Comparison of ENCODE assay signal across 21 cellular contexts in genomic region chr13:29808264-29808663, GRCh38.
"Had no signal": no experiment of that assay in that cellular context is flagged by ENCODE, and none has a peak within 500 bp of the region (broad histone marks: within the 10 kb centered on the region; RNA-seq: fewer than 3 reads in every experiment).

No MANE protein-coding gene starts in this region.

- H3K36me3 Mint-ChIP-seq: mesothelial cell of epicardium; naive B cell; natural killer cell; stimulated activated memory B cell treated with anti-CD40 and anti-IgM and Interleukin-4, amounts not matched to agents 10 μg/mL and 1 μg/mL and 100 μg/mL, for 72 hours had no signal

- H3K27me3 Mint-ChIP-seq: naive B cell; progenitor cell of endocrine pancreas; stimulated activated memory B cell treated with anti-CD40 and anti-IgM and Interleukin-4, amounts not matched to agents 10 μg/mL and 1 μg/mL and 100 μg/mL, for 72 hours had no signal

- H3K9me3 Mint-ChIP-seq: mesothelial cell of epicardium; naive B cell; natural killer cell; nephron progenitor cell; stimulated activated memory B cell treated with anti-CD40 and anti-IgM and Interleukin-4, amounts not matched to agents 10 μg/mL and 1 μg/mL and 100 μg/mL, for 72 hours had no signal

- ATAC-seq: natural killer cell; right lobe of liver; stimulated activated memory B cell treated with anti-CD40 and anti-IgM and Interleukin-4, amounts not matched to agents 10 μg/mL and 1 μg/mL and 100 μg/mL, for 72 hours; stimulated activated naive CD8-positive, alpha-beta T cell treated with anti-CD3 and anti-CD28 coated beads, Interleukin-15, Interleukin-2, amounts not matched to agents 100 U/mL and 50 U/mL, for 24 hours had no signal

- H3K4me3 Mint-ChIP-seq: mesothelial cell of epicardium; naive B cell; natural killer cell; nephron progenitor cell; stimulated activated memory B cell treated with anti-CD40 and anti-IgM and Interleukin-4, amounts not matched to agents 10 μg/mL and 1 μg/mL and 100 μg/mL, for 72 hours had no signal

- H3K27ac Mint-ChIP-seq: mesothelial cell of epicardium; natural killer cell; nephron progenitor cell; stimulated activated memory B cell treated with anti-CD40 and anti-IgM and Interleukin-4, amounts not matched to agents 10 μg/mL and 1 μg/mL and 100 μg/mL, for 72 hours had no signal

- DNase-seq: islet precursor cell; left ventricle myocardium inferior; mesendoderm; naive B cell; natural killer cell; nephron progenitor cell; ovary; right lobe of liver; stimulated activated CD4-positive, alpha-beta T cell treated with anti-CD3 and anti-CD28 coated beads, Interleukin-1b, Interleukin-23, amount 100 ng/mL, for 48 hours; stimulated activated CD4-positive, alpha-beta T cell treated with anti-CD3 and anti-CD28 coated beads, Interleukin-2, amount 100 ng/mL, for 48 hours; stimulated activated CD4-positive, alpha-beta T cell treated with anti-CD3 and anti-CD28 coated beads, Interleukin-4, amount 100 ng/mL, for 4 hours; stimulated activated CD8-positive, alpha-beta memory T cell treated with anti-CD3 and anti-CD28 coated beads, Interleukin-4, amount 100 ng/mL, for 48 hours; stimulated activated naive CD8-positive, alpha-beta T cell treated with anti-CD3 and anti-CD28 coated beads, Interleukin-15, Interleukin-2, amounts not matched to agents 100 U/mL and 50 U/mL, for 24 hours; stomach; testis; thyroid gland; transverse colon; upper lobe of left lung had no signal
